14 cellular contexts compared by ENCODE assay signal in the genomic region with DNA sequence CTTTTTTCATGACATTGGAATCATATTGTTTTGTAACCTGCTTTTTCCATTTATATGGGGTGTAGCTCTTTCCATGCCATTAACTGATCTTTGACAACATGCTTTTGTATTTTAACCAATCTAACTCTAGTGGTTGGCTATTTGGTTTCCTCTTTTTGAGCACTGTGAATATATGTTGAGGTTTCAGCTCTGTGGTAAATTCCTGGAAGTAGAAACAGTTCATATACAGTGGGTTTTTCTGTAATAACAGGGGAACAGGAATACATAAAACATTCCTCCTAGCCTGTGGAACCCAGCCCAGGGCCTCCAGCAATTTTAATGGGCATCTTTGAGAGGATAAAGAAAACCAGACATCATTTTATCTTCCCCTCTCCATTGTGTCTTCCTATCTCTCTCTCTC. TPM values are rescaled to one million over a fixed set of nuclear protein-coding genes. Genes with fewer than 3 reads are reported as not detected.
DNase-seq lines count a peak whose midpoint lies in the region; ATAC-seq, FAIRE-seq and TF ChIP-seq lines count a peak whose summit lies in the region.
"Had no signal": no experiment of that assay in that cellular context is flagged by ENCODE, and none has a peak within 500 bp of the region (broad histone marks: within the 10 kb centered on the region; RNA-seq: fewer than 3 reads in every experiment).

No MANE protein-coding gene starts in this region.

- peak; percentile 28 for ATAC-seq in activated CD8-positive, alpha-beta T cell treated with anti-CD3 and anti-CD28 coated beads, Interleukin-2, amount 10 ng/mL, durations not matched to agents 7 days and 5 days
- ATAC-seq in HG03457 (IDR thresholded peaks at IDR 0.05; ENCODE audit: unreplicated experiment) = no peak
- no peak for ATAC-seq in GM21786 (IDR thresholded peaks at IDR 0.05; ENCODE audit: unreplicated experiment)

- peak overlapping the region; percentile 88 to 99 (median 97) for H3K27ac Mint-ChIP-seq in CD4-positive, alpha-beta memory T cell
- peak overlapping the region; percentile 98 for H3K27ac Mint-ChIP-seq in activated CD8-positive, alpha-beta T cell treated with anti-CD3 and anti-CD28 coated beads, Interleukin-2, amount 10 ng/mL, durations not matched to agents 7 days and 5 days

- peaks cover 0 to 3% of the 10 kb centered on the region in 2 donors for H3K36me3 Mint-ChIP-seq in CD4-positive, alpha-beta memory T cell
- peaks cover 53% of the 10 kb centered on the region for H3K36me3 Mint-ChIP-seq in activated CD8-positive, alpha-beta T cell treated with anti-CD3 and anti-CD28 coated beads, Interleukin-2, amount 10 ng/mL, durations not matched to agents 7 days and 5 days (ENCODE audit: low read depth)

- no peaks in the 10 kb centered on the region for H3K9me3 ChIP-seq in CD4-positive, alpha-beta memory T cell (ENCODE audit: control insufficient read depth in 1 of 2, low read length in 2 of 2)
- no peaks in the 10 kb centered on the region for H3K9me3 ChIP-seq in keratinocyte (ENCODE audit: control insufficient read depth, low read depth, low read length)
- H3K9me3 ChIP-seq: upper lobe of left lung had no signal

- CTCF ChIA-PET in CD4-positive, alpha-beta memory T cell (lab: Charles Lee; ENCODE audit: partially characterized antibody) = interaction anchor here (4.9 to 10.2 kb wide), 2 partner anchors 16 to 29 kb away, joined by 42 to 95 read pairs; partner anchors contain the start of gene AZIN2
- CTCF ChIA-PET in activated CD8-positive, alpha-beta T cell treated with anti-CD3 and anti-CD28 coated beads, Interleukin-2, amount 10 ng/mL, durations not matched to agents 7 days and 5 days (lab: Charles Lee) = interaction anchor here (0.8 to 7.9 kb wide), 7 partner anchors 9 to 134 kb away, joined by 3 to 79 read pairs (median 4); partner anchors contain the start of gene RNF19B

- no peak overlapping the region for H3K9ac ChIP-seq in keratinocyte (ENCODE audit: control insufficient read depth, extremely low read depth, insufficient read depth, low read length)

- H3K4me1 ChIP-seq in CD4-positive, alpha-beta memory T cell (ENCODE audit: insufficient read depth, low read length) = peaks cover 56% of the 10 kb centered on the region
- H3K4me1 ChIP-seq in keratinocyte (ENCODE audit: control insufficient read depth, extremely low read depth, insufficient read depth, low read length) = peaks cover 35% of the 10 kb centered on the region

- H2AFZ ChIP-seq in keratinocyte (ENCODE audit: control insufficient read depth, low read length) = no peak overlapping the region

- no peaks in the 10 kb centered on the region for H3K79me2 ChIP-seq in keratinocyte (ENCODE audit: control insufficient read depth, insufficient read depth, low read length)

- H3K27ac ChIP-seq in CD4-positive, alpha-beta memory T cell (ENCODE audit: low read depth, low read length) = peak overlapping the region; percentile 41
- no peak overlapping the region for H3K27ac ChIP-seq in keratinocyte (ENCODE audit: control insufficient read depth, insufficient read depth, low read length)

- no peak for DNase-seq in CD4-positive, alpha-beta memory T cell
- DNase-seq in LHCN-M2 (ENCODE audit: low read depth) (peak; percentile 52), keratinocyte (ENCODE audit: low read depth, low spot score) (no peak), UCSD-AML1 (lab: John Stamatoyannopoulos, UW; ENCODE audit: unreplicated experiment) (no peak)
- no peak for DNase-seq in activated CD8-positive, alpha-beta T cell treated with anti-CD3 and anti-CD28 coated beads, Interleukin-2, amount 10 ng/mL, durations not matched to agents 7 days and 5 days
- DNase-seq in activated effector memory CD4-positive, alpha-beta T cell treated with Interleukin-2 at 50 U/mL for 16 hours = no peak
- DNase-seq: dermis blood vessel endothelial cell, NCI-H1694 treated with DMSO at 0.1 percent for 48 hours, SHP77 treated with DMSO at 0.1 percent for 48 hours, upper lobe of left lung had no signal

- dilution Hi-C loops in keratinocyte (cut with MboI; ENCODE audit: extremely low pct_ligation_motif_present, low sequenced_read_pairs) = no loop called here

- TF ChIP-seq CTCF in keratinocyte (optimal IDR thresholded peaks at IDR 0.05 in 1 of 3, IDR thresholded peaks at IDR 0.05 in 1 of 3, conservative IDR thresholded peaks at IDR 0.05 in 1 of 3; ENCODE audit: extremely low read depth in 1 of 3, insufficient read depth in 2 of 3, low read length in 3 of 3) = no peak

- H3K27me3 ChIP-seq in CD4-positive, alpha-beta memory T cell (ENCODE audit: insufficient read depth, low read length) = no peaks in the 10 kb centered on the region
- H3K27me3 ChIP-seq in keratinocyte (ENCODE audit: control insufficient read depth, extremely low read depth, insufficient read depth, low read length) = no peaks in the 10 kb centered on the region
- H3K27me3 ChIP-seq: upper lobe of left lung had no signal

- no peaks in the 10 kb centered on the region for H4K20me1 ChIP-seq in keratinocyte (ENCODE audit: control insufficient read depth, extremely low read depth, insufficient read depth, low read length)

- H3K4me1 Mint-ChIP-seq in CD4-positive, alpha-beta memory T cell = peaks cover 29 to 78% (median 56%) of the 10 kb centered on the region in 4 donors
- H3K4me1 Mint-ChIP-seq in activated CD8-positive, alpha-beta T cell treated with anti-CD3 and anti-CD28 coated beads, Interleukin-2, amount 10 ng/mL, durations not matched to agents 7 days and 5 days (ENCODE audit: low read depth) = peaks cover 83% of the 10 kb centered on the region

- no peak overlapping the region for H3K4me3 ChIP-seq in CD4-positive, alpha-beta memory T cell (ENCODE audit: low read length in 2 of 2)
- H3K4me3 ChIP-seq in keratinocyte (ENCODE audit: control insufficient read depth in 2 of 3, extremely low read depth in 1 of 3, insufficient read depth in 2 of 3, low read depth in 1 of 3, low read length in 3 of 3) = no peak overlapping the region
- H3K4me3 ChIP-seq: upper lobe of left lung had no signal

- H3K4me2 ChIP-seq in keratinocyte (ENCODE audit: control insufficient read depth, extremely low read depth, insufficient read depth, low read depth, low read length) = no peak overlapping the region

- H3K36me3 ChIP-seq in CD4-positive, alpha-beta memory T cell (ENCODE audit: insufficient read depth, low read length) = no peaks in the 10 kb centered on the region
- peaks cover 9 to 13% of the 10 kb centered on the region in 2 experiments for H3K36me3 ChIP-seq in keratinocyte (ENCODE audit: control insufficient read depth in 2 of 2, extremely low read depth in 1 of 2, insufficient read depth in 2 of 2, low read length in 2 of 2)
- H3K36me3 ChIP-seq: upper lobe of left lung had no signal

- no peaks in the 10 kb centered on the region for H3K9me3 Mint-ChIP-seq in CD4-positive, alpha-beta memory T cell
- no peaks in the 10 kb centered on the region for H3K9me3 Mint-ChIP-seq in activated CD8-positive, alpha-beta T cell treated with anti-CD3 and anti-CD28 coated beads, Interleukin-2, amount 10 ng/mL, durations not matched to agents 7 days and 5 days (ENCODE audit: insufficient read depth)
- H3K9me3 Mint-ChIP-seq: neural crest cell had no signal

- peak; percentile 9 for FAIRE-seq in keratinocyte (lab: Jason Lieb, UNC)
- FAIRE-seq: D721Med had no signal

- H3K9me1 ChIP-seq in keratinocyte (ENCODE audit: control insufficient read depth, extremely low read depth, insufficient read depth, low read length) = no peaks in the 10 kb centered on the region

- peak overlapping the region; percentile 15 to 85 (median 76) for H3K4me3 Mint-ChIP-seq in CD4-positive, alpha-beta memory T cell
- peak overlapping the region; percentile 70 for H3K4me3 Mint-ChIP-seq in activated CD8-positive, alpha-beta T cell treated with anti-CD3 and anti-CD28 coated beads, Interleukin-2, amount 10 ng/mL, durations not matched to agents 7 days and 5 days
- H3K4me3 Mint-ChIP-seq: neural crest cell had no signal

- no peaks in the 10 kb centered on the region for H3K27me3 Mint-ChIP-seq in CD4-positive, alpha-beta memory T cell
- no peaks in the 10 kb centered on the region for H3K27me3 Mint-ChIP-seq in activated CD8-positive, alpha-beta T cell treated with anti-CD3 and anti-CD28 coated beads, Interleukin-2, amount 10 ng/mL, durations not matched to agents 7 days and 5 days (ENCODE audit: low read depth)

- intact Hi-C loops in CD4-positive, alpha-beta memory T cell (cut with micrococcal nuclease) = loop anchor here (2.0 kb wide), 1 partner anchor 62 kb away; the partner anchor contains the start of gene AK2

- POLR2A ChIA-PET in CD4-positive, alpha-beta memory T cell (lab: Charles Lee; ENCODE audit: partially characterized antibody) = interaction anchor here (1.6 to 4.1 kb wide), 3 partner anchors 10 to 31 kb away, joined by 5 to 47 read pairs (median 19); no protein-coding TSS in a partner anchor
- POLR2A ChIA-PET in activated CD8-positive, alpha-beta T cell treated with anti-CD3 and anti-CD28 coated beads, Interleukin-2, amount 10 ng/mL, durations not matched to agents 7 days and 5 days (lab: Charles Lee) = interaction anchor here (1.0 to 1.4 kb wide), 2 partner anchors 29 to 83 kb away, joined by 3 to 4 read pairs; no protein-coding TSS in a partner anchor

RNA-seq across cellular contexts. Expression of gene AZIN2, which starts 17.4 kb away (rescaled TPM):
- 1 to 10 TPM; 6.9 to 8.0 TPM for total RNA-seq in CD4-positive, alpha-beta memory T cell
- 1 to 10 TPM; 5.4 to 6.7 TPM for polyA plus RNA-seq in CD4-positive, alpha-beta memory T cell
- 4.9 and 5.0 TPM in 2 replicates for total RNA-seq in LHCN-M2 (2014; rRNA removed)
- polyA plus RNA-seq in LHCN-M2 (2012) = 8.0 TPM
- total RNA-seq in activated CD8-positive, alpha-beta T cell treated with anti-CD3 and anti-CD28 coated beads, Interleukin-2, amount 10 ng/mL, durations not matched to agents 7 days and 5 days = 10 to 100 TPM; 11.0 to 12.0 TPM
- 5.9 to 9.1 TPM (median 6.7 TPM) in 3 replicates for polyA plus RNA-seq in keratinocyte
- 1.1 TPM for polyA plus RNA-seq in keratinocyte (2011; ENCODE audit: low read depth)
- polyA plus RNA-seq in keratinocyte (2011; cell fraction: cytosol; rRNA removed) = 4.0 and 7.1 TPM in 2 replicates
- polyA plus RNA-seq in keratinocyte (2011; cell fraction: nucleus; rRNA removed) = 15.5 and 24.5 TPM in 2 replicates
- 2.9 and 5.1 TPM in 2 replicates for polyA plus RNA-seq in keratinocyte (2012; ENCODE audit: low replicate concordance)
- polyA minus RNA-seq in keratinocyte = 3.2 to 8.6 TPM (median 8.3 TPM) in 3 replicates
- polyA minus RNA-seq in keratinocyte (2011; cell fraction: cytosol; rRNA and poly(A)+ RNA removed) = 10.0 TPM
- polyA minus RNA-seq in keratinocyte (2011; cell fraction: nucleus; rRNA and poly(A)+ RNA removed) = 8.8 and 15.8 TPM in 2 replicates
